Comparison of ENCODE assay signal across 16 cellular contexts in genomic region chr10:13853854-13854253, GRCh38.
DNase-seq lines count a peak whose midpoint lies in the region; TF ChIP-seq lines count a peak whose summit lies in the region.
"Had no signal": no experiment of that assay in that cellular context is flagged by ENCODE, and none has a peak within 500 bp of the region (broad histone marks: within the 10 kb centered on the region; RNA-seq: fewer than 3 reads in every experiment).

No MANE protein-coding gene starts in this region.

- peaks cover 4 to 5% of the 10 kb centered on the region in 2 experiments for H3K4me1 ChIP-seq in neutrophil (ENCODE audit: control insufficient read depth in 1 of 2, insufficient read depth in 1 of 2, low read depth in 1 of 2, low read length in 1 of 2)

- TF ChIP-seq CTCF in fibroblast of villous mesenchyme (IDR thresholded peaks at IDR 0.05; ENCODE audit: insufficient read depth, low read depth, low read length), result no peak
- no peak for TF ChIP-seq CTCF in neutrophil (IDR thresholded peaks at IDR 0.05)
- no peak for TF ChIP-seq CTCF in foreskin fibroblast (IDR thresholded peaks at IDR 0.05; ENCODE audit: low read depth, low read length)

- H3K9me3 ChIP-seq in neutrophil, result no peaks in the 10 kb centered on the region

- no peak overlapping the region for H3K4me3 ChIP-seq in fibroblast of villous mesenchyme (ENCODE audit: low read depth, low read length)
- H3K4me3 ChIP-seq in neutrophil (ENCODE audit: low read depth in 1 of 2, low read length in 1 of 2), result no peak overlapping the region
- H3K4me3 ChIP-seq in foreskin fibroblast (ENCODE audit: low read depth in 1 of 2, low read length in 2 of 2), result no peak overlapping the region
- H3K4me3 ChIP-seq: skin epidermis had no signal

- peak overlapping the region; percentile 22 for H3K27ac ChIP-seq in neutrophil
- H3K27ac ChIP-seq: RWPE1 had no signal

- DNase-seq in AG08395 (ENCODE audit: low spot score) (peak; percentile 12), NOMO-1 treated with dmso at 0.1 percent for 144 hours (lab: John Stamatoyannopoulos, UW; ENCODE audit: unreplicated experiment) (peak; percentile 45), fibroblast of villous mesenchyme (ENCODE audit: low read depth) (peak; percentile 18), 8988T (no peak), foreskin fibroblast (no peak), NCI-H446 treated with DMSO at 0.1 percent for 48 hours (lab: John Stamatoyannopoulos, UW) (no peak)
- DNase-seq in activated CD4-positive, alpha-beta T cell treated with anti-CD3 and anti-CD28 coated beads, Interleukin-2, amount 50 U/mL, for 1 hour, result no peak
- DNase-seq: activated CD4-positive, alpha-beta T cell treated with anti-CD3 and anti-CD28 coated beads, Interleukin-2, amount 10 ng/mL, durations not matched to agents 24 days and 14 days; DMS 273 treated with DMSO at 0.1 percent for 48 hours; effector memory CD4-positive, alpha-beta T cell; NCI-H1694 treated with DMSO at 0.1 percent for 48 hours; NCI-H526; substantia nigra had no signal

- no peaks in the 10 kb centered on the region for H3K36me3 ChIP-seq in neutrophil

- no peaks in the 10 kb centered on the region for H3K27me3 ChIP-seq in neutrophil

Comparison
In these comparisons a context has a peak if more than half of its experiments do, and no peak if none do; other contexts are left out.
1. DNase-seq: peak in AG08395 (single experiment), NOMO-1 treated with dmso at 0.1 percent for 144 hours (single experiment) and fibroblast of villous mesenchyme (single experiment); none in 8988T (single experiment), foreskin fibroblast (0 of 2), activated CD4-positive, alpha-beta T cell treated with anti-CD3 and anti-CD28 coated beads, Interleukin-2, amount 50 U/mL, for 1 hour (single experiment) and NCI-H446 treated with DMSO at 0.1 percent for 48 hours (single experiment).